ENCODE assay signal across 1 cellular context in the genomic region with DNA sequence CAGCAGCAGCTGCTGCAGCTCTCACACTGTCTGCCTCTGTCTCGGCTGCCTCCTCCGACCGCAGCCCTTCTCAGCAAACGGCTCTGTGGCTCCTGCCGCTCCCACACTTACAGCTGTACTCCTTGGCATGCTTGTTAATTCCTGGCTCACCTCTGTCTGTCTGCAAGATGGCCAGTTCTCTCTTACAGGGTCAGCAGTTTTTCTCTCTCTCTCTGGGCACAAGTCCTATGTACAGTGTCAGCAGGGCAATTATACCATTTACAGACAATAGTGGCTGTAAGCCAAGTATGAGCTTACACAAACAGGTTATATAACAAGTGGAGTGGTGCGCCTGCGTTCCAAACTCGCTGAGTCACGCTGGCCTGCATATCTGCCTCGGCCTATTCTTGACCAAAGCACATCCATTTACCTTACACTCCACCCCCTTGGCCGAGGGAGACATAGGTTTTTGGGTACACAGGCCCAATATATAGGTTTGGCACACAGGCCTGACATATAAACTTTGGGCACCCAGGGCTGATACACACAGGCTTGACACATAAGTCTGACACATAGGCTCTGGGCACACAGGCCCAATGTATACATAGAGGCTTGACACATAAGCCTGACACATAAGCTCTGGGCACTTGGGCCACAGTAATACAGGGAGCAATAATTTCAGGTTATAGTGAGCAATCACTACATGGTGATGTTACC.
TF ChIP-seq lines count a peak whose summit lies in the region.

No MANE protein-coding gene starts in this region.

TF ChIP-seq in HepG2, 621 proteins besides CTCF, POLR2A, EP300 and RAD21 (continued from another document):
- TF ChIP-seq, protein P1, sequence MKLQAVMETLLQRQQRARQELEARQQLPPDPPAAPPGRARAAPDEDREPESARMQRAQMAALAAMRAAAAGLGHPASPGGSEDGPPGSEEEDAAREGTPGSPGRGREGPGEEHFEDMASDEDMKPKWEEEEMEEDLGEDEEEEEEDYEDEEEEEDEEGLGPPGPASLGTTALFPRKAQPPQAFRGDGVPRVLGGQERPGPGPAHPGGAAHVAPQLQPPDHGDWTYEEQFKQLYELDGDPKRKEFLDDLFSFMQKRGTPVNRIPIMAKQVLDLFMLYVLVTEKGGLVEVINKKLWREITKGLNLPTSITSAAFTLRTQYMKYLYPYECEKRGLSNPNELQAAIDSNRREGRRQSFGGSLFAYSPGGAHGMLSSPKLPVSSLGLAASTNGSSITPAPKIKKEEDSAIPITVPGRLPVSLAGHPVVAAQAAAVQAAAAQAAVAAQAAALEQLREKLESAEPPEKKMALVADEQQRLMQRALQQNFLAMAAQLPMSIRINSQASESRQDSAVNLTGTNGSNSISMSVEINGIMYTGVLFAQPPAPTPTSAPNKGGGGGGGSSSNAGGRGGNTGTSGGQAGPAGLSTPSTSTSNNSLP (IDR thresholded peaks at IDR 0.05; ENCODE audit: low read depth, low read length), result no peak
- TF ChIP-seq SOX13 (IDR thresholded peaks at IDR 0.05) (no peak), SOX13 (CRISPR knock-in tag; conservative IDR thresholded peaks at IDR 0.05 in 1 of 2, IDR thresholded peaks at IDR 0.05 in 1 of 2) (peak in 1 of 2 experiments; percentile 78; a peak in 2 of 4 replicates), KLF13 (CRISPR knock-in tag; IDR thresholded peaks at IDR 0.05) (no peak), ZNF335 (CRISPR knock-in tag; IDR thresholded peaks at IDR 0.05) (no peak), ZMYM2 (CRISPR knock-in tag; IDR thresholded peaks at IDR 0.05) (peak; percentile 80; the same call in 1 of the 2 replicates), ZNF230 (CRISPR knock-in tag; IDR thresholded peaks at IDR 0.05) (no peak), SOX6 (IDR thresholded peaks at IDR 0.05) (no peak), SOX6 (CRISPR knock-in tag; IDR thresholded peaks at IDR 0.05) (peak; percentile 53), ONECUT2 (CRISPR knock-in tag; IDR thresholded peaks at IDR 0.05) (no peak), ZNF768 (CRISPR knock-in tag; IDR thresholded peaks at IDR 0.05) (no peak), SMAD1 (CRISPR knock-in tag; IDR thresholded peaks at IDR 0.05; ENCODE audit: borderline replicate concordance, low read depth) (no peak), RBFOX2 (IDR thresholded peaks at IDR 0.05; ENCODE audit: low read depth, low read length) (0 out of 2 replicates have a peak, but pooled peaks have one; percentile 24), ZSCAN21 (CRISPR knock-in tag; IDR thresholded peaks at IDR 0.05; ENCODE audit: borderline replicate concordance) (no peak), KLF6 (CRISPR knock-in tag; IDR thresholded peaks at IDR 0.05) (no peak), NPAS2 (CRISPR knock-in tag; IDR thresholded peaks at IDR 0.05; ENCODE audit: borderline replicate concordance) (no peak), SP4 (CRISPR knock-in tag; IDR thresholded peaks at IDR 0.05) (no peak), ZNF224 (CRISPR knock-in tag; IDR thresholded peaks at IDR 0.05) (no peak)
- TF ChIP-seq, protein P2, sequence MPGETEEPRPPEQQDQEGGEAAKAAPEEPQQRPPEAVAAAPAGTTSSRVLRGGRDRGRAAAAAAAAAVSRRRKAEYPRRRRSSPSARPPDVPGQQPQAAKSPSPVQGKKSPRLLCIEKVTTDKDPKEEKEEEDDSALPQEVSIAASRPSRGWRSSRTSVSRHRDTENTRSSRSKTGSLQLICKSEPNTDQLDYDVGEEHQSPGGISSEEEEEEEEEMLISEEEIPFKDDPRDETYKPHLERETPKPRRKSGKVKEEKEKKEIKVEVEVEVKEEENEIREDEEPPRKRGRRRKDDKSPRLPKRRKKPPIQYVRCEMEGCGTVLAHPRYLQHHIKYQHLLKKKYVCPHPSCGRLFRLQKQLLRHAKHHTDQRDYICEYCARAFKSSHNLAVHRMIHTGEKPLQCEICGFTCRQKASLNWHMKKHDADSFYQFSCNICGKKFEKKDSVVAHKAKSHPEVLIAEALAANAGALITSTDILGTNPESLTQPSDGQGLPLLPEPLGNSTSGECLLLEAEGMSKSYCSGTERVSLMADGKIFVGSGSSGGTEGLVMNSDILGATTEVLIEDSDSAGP (CRISPR knock-in tag; IDR thresholded peaks at IDR 0.05; ENCODE audit: borderline replicate concordance), result no peak
- TF ChIP-seq, protein P3, sequence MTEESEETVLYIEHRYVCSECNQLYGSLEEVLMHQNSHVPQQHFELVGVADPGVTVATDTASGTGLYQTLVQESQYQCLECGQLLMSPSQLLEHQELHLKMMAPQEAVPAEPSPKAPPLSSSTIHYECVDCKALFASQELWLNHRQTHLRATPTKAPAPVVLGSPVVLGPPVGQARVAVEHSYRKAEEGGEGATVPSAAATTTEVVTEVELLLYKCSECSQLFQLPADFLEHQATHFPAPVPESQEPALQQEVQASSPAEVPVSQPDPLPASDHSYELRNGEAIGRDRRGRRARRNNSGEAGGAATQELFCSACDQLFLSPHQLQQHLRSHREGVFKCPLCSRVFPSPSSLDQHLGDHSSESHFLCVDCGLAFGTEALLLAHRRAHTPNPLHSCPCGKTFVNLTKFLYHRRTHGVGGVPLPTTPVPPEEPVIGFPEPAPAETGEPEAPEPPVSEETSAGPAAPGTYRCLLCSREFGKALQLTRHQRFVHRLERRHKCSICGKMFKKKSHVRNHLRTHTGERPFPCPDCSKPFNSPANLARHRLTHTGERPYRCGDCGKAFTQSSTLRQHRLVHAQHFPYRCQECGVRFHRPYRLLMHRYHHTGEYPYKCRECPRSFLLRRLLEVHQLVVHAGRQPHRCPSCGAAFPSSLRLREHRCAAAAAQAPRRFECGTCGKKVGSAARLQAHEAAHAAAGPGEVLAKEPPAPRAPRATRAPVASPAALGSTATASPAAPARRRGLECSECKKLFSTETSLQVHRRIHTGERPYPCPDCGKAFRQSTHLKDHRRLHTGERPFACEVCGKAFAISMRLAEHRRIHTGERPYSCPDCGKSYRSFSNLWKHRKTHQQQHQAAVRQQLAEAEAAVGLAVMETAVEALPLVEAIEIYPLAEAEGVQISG (CRISPR knock-in tag; IDR thresholded peaks at IDR 0.05), result peak; percentile 21; the same call in 1 of the 2 replicates
- TF ChIP-seq, protein P4, sequence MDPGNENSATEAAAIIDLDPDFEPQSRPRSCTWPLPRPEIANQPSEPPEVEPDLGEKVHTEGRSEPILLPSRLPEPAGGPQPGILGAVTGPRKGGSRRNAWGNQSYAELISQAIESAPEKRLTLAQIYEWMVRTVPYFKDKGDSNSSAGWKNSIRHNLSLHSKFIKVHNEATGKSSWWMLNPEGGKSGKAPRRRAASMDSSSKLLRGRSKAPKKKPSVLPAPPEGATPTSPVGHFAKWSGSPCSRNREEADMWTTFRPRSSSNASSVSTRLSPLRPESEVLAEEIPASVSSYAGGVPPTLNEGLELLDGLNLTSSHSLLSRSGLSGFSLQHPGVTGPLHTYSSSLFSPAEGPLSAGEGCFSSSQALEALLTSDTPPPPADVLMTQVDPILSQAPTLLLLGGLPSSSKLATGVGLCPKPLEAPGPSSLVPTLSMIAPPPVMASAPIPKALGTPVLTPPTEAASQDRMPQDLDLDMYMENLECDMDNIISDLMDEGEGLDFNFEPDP (CRISPR knock-in tag; conservative IDR thresholded peaks at IDR 0.05), result no peak
- TF ChIP-seq, protein P5, sequence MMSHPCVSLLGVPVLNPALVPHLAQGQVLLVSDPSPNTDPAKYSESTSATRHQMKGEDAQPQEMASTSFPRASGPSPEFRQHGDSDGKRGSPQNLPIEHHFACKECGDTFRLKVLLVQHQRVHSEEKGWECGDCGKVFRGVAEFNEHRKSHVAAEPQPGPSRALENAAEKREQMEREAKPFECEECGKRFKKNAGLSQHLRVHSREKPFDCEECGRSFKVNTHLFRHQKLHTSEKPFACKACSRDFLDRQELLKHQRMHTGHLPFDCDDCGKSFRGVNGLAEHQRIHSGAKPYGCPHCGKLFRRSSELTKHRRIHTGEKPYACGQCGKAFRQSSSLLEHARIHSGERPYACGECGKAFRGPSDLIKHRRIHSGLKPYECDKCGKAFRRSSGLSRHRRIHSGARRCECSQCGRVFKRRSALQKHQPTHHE (CRISPR knock-in tag; IDR thresholded peaks at IDR 0.05; ENCODE audit: borderline replicate concordance), result no peak
- TF ChIP-seq, protein P6, sequence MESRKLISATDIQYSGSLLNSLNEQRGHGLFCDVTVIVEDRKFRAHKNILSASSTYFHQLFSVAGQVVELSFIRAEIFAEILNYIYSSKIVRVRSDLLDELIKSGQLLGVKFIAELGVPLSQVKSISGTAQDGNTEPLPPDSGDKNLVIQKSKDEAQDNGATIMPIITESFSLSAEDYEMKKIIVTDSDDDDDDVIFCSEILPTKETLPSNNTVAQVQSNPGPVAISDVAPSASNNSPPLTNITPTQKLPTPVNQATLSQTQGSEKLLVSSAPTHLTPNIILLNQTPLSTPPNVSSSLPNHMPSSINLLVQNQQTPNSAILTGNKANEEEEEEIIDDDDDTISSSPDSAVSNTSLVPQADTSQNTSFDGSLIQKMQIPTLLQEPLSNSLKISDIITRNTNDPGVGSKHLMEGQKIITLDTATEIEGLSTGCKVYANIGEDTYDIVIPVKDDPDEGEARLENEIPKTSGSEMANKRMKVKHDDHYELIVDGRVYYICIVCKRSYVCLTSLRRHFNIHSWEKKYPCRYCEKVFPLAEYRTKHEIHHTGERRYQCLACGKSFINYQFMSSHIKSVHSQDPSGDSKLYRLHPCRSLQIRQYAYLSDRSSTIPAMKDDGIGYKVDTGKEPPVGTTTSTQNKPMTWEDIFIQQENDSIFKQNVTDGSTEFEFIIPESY (CRISPR knock-in tag; IDR thresholded peaks at IDR 0.05), result peak; percentile 65
